In the genomic region with DNA sequence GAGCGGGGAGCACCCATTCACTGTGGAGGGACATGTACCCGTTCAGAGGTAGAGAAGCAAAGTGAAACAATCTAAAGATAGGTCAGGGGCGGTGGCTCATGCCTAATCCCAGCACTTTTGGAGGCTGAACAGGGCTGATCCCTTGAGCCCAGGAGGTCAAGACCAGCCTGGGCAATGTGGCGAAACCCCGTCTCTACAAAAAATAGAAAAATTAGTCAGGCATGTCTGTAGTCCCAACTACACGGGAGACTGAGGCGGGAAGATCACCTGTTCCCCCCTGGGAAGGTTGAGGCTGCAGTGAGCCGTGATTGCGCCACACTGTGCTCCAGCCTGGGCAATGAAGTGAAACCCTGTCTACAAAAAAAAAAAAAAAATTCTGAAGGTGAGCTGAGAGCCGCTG, we compare ENCODE assay signal across 22 cellular contexts. TPM values are rescaled to one million over a fixed set of nuclear protein-coding genes. Genes with fewer than 3 reads are reported as not detected.
DNase-seq lines count a peak whose midpoint lies in the region; ATAC-seq and TF ChIP-seq lines count a peak whose summit lies in the region.
"Had no signal": no experiment of that assay in that cellular context is flagged by ENCODE, and none has a peak within 500 bp of the region (broad histone marks: within the 10 kb centered on the region; RNA-seq: fewer than 3 reads in every experiment).

No MANE protein-coding gene starts in this region.

- H3K27me3 ChIP-seq in SJCRH30: no peaks in the 10 kb centered on the region
- no peaks in the 10 kb centered on the region for H3K27me3 ChIP-seq in ascending aorta
- H3K27me3 ChIP-seq: adrenal gland, ovary, Peyer's patch had no signal

- ATAC-seq in left lobe of liver (peak; percentile 63), GM19463 (IDR thresholded peaks at IDR 0.05; ENCODE audit: unreplicated experiment) (no peak)
- no peak for ATAC-seq in naive thymus-derived CD8-positive, alpha-beta T cell

- in situ Hi-C loops in ACHN (cut with HindIII; ENCODE audit: low pct_ligation_motif_present, low pct_unique_long_range_greater_than_20kb, low sequenced_read_pairs): no loop called here

- peak overlapping the region; percentile 48 for H3K4me3 ChIP-seq in SJCRH30
- H3K4me3 ChIP-seq in ascending aorta: no peak overlapping the region
- H3K4me3 ChIP-seq: ovary had no signal

- peak overlapping the region; percentile 3 to 86 (median 79) for H3K4me3 Mint-ChIP-seq in IgD-negative memory B cell
- peak overlapping the region in 2 of 10 donors; percentile 25 to 72 for H3K4me3 Mint-ChIP-seq in naive thymus-derived CD8-positive, alpha-beta T cell

- peaks cover 2% of the 10 kb centered on the region for H3K27me3 Mint-ChIP-seq in IgD-negative memory B cell
- H3K27me3 Mint-ChIP-seq in naive thymus-derived CD8-positive, alpha-beta T cell: peaks cover 1 to 11% (median 6%) of the 10 kb centered on the region in 5 donors
- H3K27me3 Mint-ChIP-seq: effector memory CD8-positive, alpha-beta T cell had no signal

- H3K27ac Mint-ChIP-seq in IgD-negative memory B cell: peak overlapping the region in 2 of 3 donors; percentile 23 to 72
- H3K27ac Mint-ChIP-seq in naive thymus-derived CD8-positive, alpha-beta T cell: peak overlapping the region in 1 of 10 donors; percentile 1
- H3K27ac Mint-ChIP-seq: activated CD8-positive, alpha-beta T cell treated with anti-CD3 and anti-CD28 coated beads, Interleukin-2, amount 10 ng/mL, durations not matched to agents 7 days and 5 days; activated T-helper 1 cell treated with anti-CD3 and anti-CD28 coated beads, Interleukin-12 subunit alpha, Interleukin-12 subunit beta, Interleukin-2, Interleukin-4 antibody, amounts not matched to agents 30 ng/mL and 10 ng/mL and 1 ng/mL, durations not matched to agents 14 hours and 24 hours and 36 hours had no signal

- DNase-seq in ACHN (peak; percentile 27), SJCRH30 (peak in 1 of 2 experiments; percentile 27), left lobe of liver (ENCODE audit: low spot score) (peak; percentile 76), ascending aorta (ENCODE audit: low spot score in 2 of 2) (no peak), DMS79 treated with DMSO at 0.1 percent for 48 hours (lab: John Stamatoyannopoulos, UW) (no peak)
- no peak for DNase-seq in naive thymus-derived CD8-positive, alpha-beta T cell
- DNase-seq: activated CD8-positive, alpha-beta T cell treated with anti-CD3 and anti-CD28 coated beads, Interleukin-2, amount 10 ng/mL, durations not matched to agents 7 days and 5 days; adrenal gland; caudate nucleus; effector memory CD8-positive, alpha-beta T cell; EL; hippocampal formation; MV-4-11; NCI-H2081; NCI-H69; ovary; Peyer's patch; SW 1271 had no signal

- peaks cover 2% of the 10 kb centered on the region for H3K36me3 Mint-ChIP-seq in IgD-negative memory B cell
- no peaks in the 10 kb centered on the region for H3K36me3 Mint-ChIP-seq in naive thymus-derived CD8-positive, alpha-beta T cell

- H3K9me3 ChIP-seq in SJCRH30 (replicated peaks): no peaks in the 10 kb centered on the region
- no peaks in the 10 kb centered on the region for H3K9me3 ChIP-seq in ascending aorta
- H3K9me3 ChIP-seq: adrenal gland, ovary, Peyer's patch had no signal

- TF ChIP-seq CTCF in ascending aorta (IDR thresholded peaks at IDR 0.05): no peak

- peaks cover 21 to 23% (median 22%) of the 10 kb centered on the region in 3 donors for H3K4me1 Mint-ChIP-seq in IgD-negative memory B cell
- H3K4me1 Mint-ChIP-seq in naive thymus-derived CD8-positive, alpha-beta T cell: peaks cover 9 to 20% (median 13%) of the 10 kb centered on the region in 4 donors

- no peaks in the 10 kb centered on the region for H3K9me3 Mint-ChIP-seq in IgD-negative memory B cell
- no peaks in the 10 kb centered on the region for H3K9me3 Mint-ChIP-seq in naive thymus-derived CD8-positive, alpha-beta T cell
- H3K9me3 Mint-ChIP-seq: activated T-helper 1 cell treated with anti-CD3 and anti-CD28 coated beads, Interleukin-12 subunit alpha, Interleukin-12 subunit beta, Interleukin-2, Interleukin-4 antibody, amounts not matched to agents 30 ng/mL and 10 ng/mL and 1 ng/mL, durations not matched to agents 14 hours and 24 hours and 36 hours; effector memory CD8-positive, alpha-beta T cell had no signal

- H3K36me3 ChIP-seq in SJCRH30 (no peaks in the 10 kb centered on the region), ascending aorta (no peaks in the 10 kb centered on the region)
- H3K36me3 ChIP-seq: adrenal gland, ovary, Peyer's patch had no signal

- H3K27ac ChIP-seq in SJCRH30 (no peak overlapping the region), ascending aorta (no peak overlapping the region)
- H3K27ac ChIP-seq: ovary had no signal

- peaks cover 6% of the 10 kb centered on the region for H3K4me1 ChIP-seq in SJCRH30
- peaks cover 10 to 24% of the 10 kb centered on the region in 2 donors for H3K4me1 ChIP-seq in ascending aorta

- intact Hi-C loops in ascending aorta (cut with DNase I): loop anchor here (1.0 kb wide), 1 partner anchor 84 kb away; no protein-coding TSS in a partner anchor

- POLR2A ChIA-PET in naive thymus-derived CD8-positive, alpha-beta T cell (lab: Charles Lee): no interaction called here

RNA-seq across cellular contexts. Expression of a gene that starts 21.7 kb away (rescaled TPM):
- polyA plus RNA-seq in IgD-negative memory B cell: not detected
- 58.4 and 61.9 TPM in 2 replicates for total RNA-seq in SJCRH30 (2014; rRNA removed; shearing (Covaris generic))
- total RNA-seq in left lobe of liver (not detected), ascending aorta (not detected)
- total RNA-seq in naive thymus-derived CD8-positive, alpha-beta T cell: not detected
- not detected for polyA plus RNA-seq in naive thymus-derived CD8-positive, alpha-beta T cell
- total RNA-seq: activated CD8-positive, alpha-beta T cell treated with anti-CD3 and anti-CD28 coated beads, Interleukin-2, amount 10 ng/mL, durations not matched to agents 7 days and 5 days; activated T-helper 1 cell treated with anti-CD3 and anti-CD28 coated beads, Interleukin-12 subunit alpha, Interleukin-12 subunit beta, Interleukin-2, Interleukin-4 antibody, amounts not matched to agents 30 ng/mL and 10 ng/mL and 1 ng/mL, durations not matched to agents 14 hours and 24 hours and 36 hours; kidney epithelial cell had no signal

RNA-seq across cellular contexts. Expression of a gene that starts 22.8 kb away (rescaled TPM):
- polyA plus RNA-seq in IgD-negative memory B cell: 3.4 TPM
- 28.0 and 28.9 TPM in 2 replicates for total RNA-seq in SJCRH30 (2014; rRNA removed; shearing (Covaris generic))
- total RNA-seq in left lobe of liver (5.0 TPM), ascending aorta (71.3 TPM)
- total RNA-seq in naive thymus-derived CD8-positive, alpha-beta T cell: not detected
- polyA plus RNA-seq in naive thymus-derived CD8-positive, alpha-beta T cell: not detected
- total RNA-seq: activated T-helper 1 cell treated with anti-CD3 and anti-CD28 coated beads, Interleukin-12 subunit alpha, Interleukin-12 subunit beta, Interleukin-2, Interleukin-4 antibody, amounts not matched to agents 30 ng/mL and 10 ng/mL and 1 ng/mL, durations not matched to agents 14 hours and 24 hours and 36 hours had no signal

RNA-seq across cellular contexts. Expression of a gene that starts 41.8 kb away (rescaled TPM):
- polyA plus RNA-seq in IgD-negative memory B cell: 90.9 TPM
- 163 and 205 TPM in 2 replicates for total RNA-seq in SJCRH30 (2014; rRNA removed; shearing (Covaris generic))
- total RNA-seq in left lobe of liver (29.3 TPM), ascending aorta (112 TPM)
- 10 to 100 TPM; 62.2 to 70.7 TPM for total RNA-seq in naive thymus-derived CD8-positive, alpha-beta T cell
- polyA plus RNA-seq in naive thymus-derived CD8-positive, alpha-beta T cell: 10 to 100 TPM; 55.8 to 77.0 (median 71.5) TPM

Comparison
In these comparisons a context has a peak if more than half of its experiments do, and no peak if none do; other contexts are left out.
1. DNase-seq: peak in ACHN (single experiment) and left lobe of liver (single experiment); none in naive thymus-derived CD8-positive, alpha-beta T cell (0 of 10), ascending aorta (0 of 2) and DMS79 treated with DMSO at 0.1 percent for 48 hours (single experiment).
2. RNA of a gene that starts 21.7 kb away (total RNA-seq): 58.4 to 61.9 TPM in SJCRH30; not detected in naive thymus-derived CD8-positive, alpha-beta T cell, not detected in left lobe of liver (single experiment) and not detected in ascending aorta (single experiment); every median in the first group is over 10 times any median in the second.